In genomic region chr19:2479556-2480194, GRCh38 we compare ENCODE assay signal across 8 cellular contexts. TPM values are rescaled to one million over a fixed set of nuclear protein-coding genes. Genes with fewer than 3 reads are reported as not detected.
DNase-seq lines count a peak whose midpoint lies in the region; ATAC-seq lines count a peak whose summit lies in the region.

No MANE protein-coding gene starts in this region.

- CTCF ChIA-PET in activated naive CD4-positive, alpha-beta T cell treated with anti-CD3 and anti-CD28 coated beads for 36 hours (lab: Charles Lee) = interaction anchor here (0.7 to 1.9 kb wide), 2 partner anchors 100 to 131 kb away, joined by 3 to 8 read pairs; no protein-coding TSS in a partner anchor
- CTCF ChIA-PET in activated CD8-positive, alpha-beta T cell treated with anti-CD3 and anti-CD28 coated beads, Interleukin-2, amount 10 ng/mL, durations not matched to agents 7 days and 5 days (lab: Charles Lee) = interaction anchor here (0.6 to 6.6 kb wide), 5 partner anchors 10 to 157 kb away, joined by 3 to 162 read pairs (median 10); no protein-coding TSS in a partner anchor

- peaks cover 20% of the 10 kb centered on the region for H3K9me3 Mint-ChIP-seq in activated naive CD4-positive, alpha-beta T cell treated with anti-CD3 and anti-CD28 coated beads for 36 hours
- H3K9me3 Mint-ChIP-seq in activated CD8-positive, alpha-beta T cell treated with anti-CD3 and anti-CD28 coated beads, Interleukin-2, amount 10 ng/mL, durations not matched to agents 7 days and 5 days (ENCODE audit: insufficient read depth) = peaks cover 6% of the 10 kb centered on the region

- ATAC-seq in activated CD8-positive, alpha-beta T cell treated with anti-CD3 and anti-CD28 coated beads, Interleukin-2, amount 10 ng/mL, durations not matched to agents 7 days and 5 days = no peak
- ATAC-seq in HG03565 (IDR thresholded peaks at IDR 0.05; ENCODE audit: unreplicated experiment) = no peak
- no peak for ATAC-seq in GM19351 (IDR thresholded peaks at IDR 0.05; ENCODE audit: unreplicated experiment)

- peak overlapping the region; percentile 99 for H3K4me3 Mint-ChIP-seq in activated naive CD4-positive, alpha-beta T cell treated with anti-CD3 and anti-CD28 coated beads for 36 hours
- H3K4me3 Mint-ChIP-seq in activated CD8-positive, alpha-beta T cell treated with anti-CD3 and anti-CD28 coated beads, Interleukin-2, amount 10 ng/mL, durations not matched to agents 7 days and 5 days = peak overlapping the region; percentile 86

- no peaks in the 10 kb centered on the region for H3K27me3 Mint-ChIP-seq in activated naive CD4-positive, alpha-beta T cell treated with anti-CD3 and anti-CD28 coated beads for 36 hours (ENCODE audit: low read depth)
- peaks cover 2% of the 10 kb centered on the region for H3K27me3 Mint-ChIP-seq in activated CD8-positive, alpha-beta T cell treated with anti-CD3 and anti-CD28 coated beads, Interleukin-2, amount 10 ng/mL, durations not matched to agents 7 days and 5 days (ENCODE audit: low read depth)

- DNase-seq in activated naive CD4-positive, alpha-beta T cell treated with anti-CD3 and anti-CD28 coated beads for 36 hours = no peak
- DNase-seq in activated naive CD4-positive, alpha-beta T cell treated with Interleukin-2 at 50 U/mL for 16 hours = no peak
- no peak for DNase-seq in activated CD8-positive, alpha-beta T cell treated with anti-CD3 and anti-CD28 coated beads, Interleukin-2, amount 10 ng/mL, durations not matched to agents 7 days and 5 days
- DNase-seq in iris pigment epithelial cell (ENCODE audit: low read depth) (peak; percentile 51), GM19238 (ENCODE audit: insufficient read length, low spot score) (no peak)

- intact Hi-C loops in activated naive CD4-positive, alpha-beta T cell treated with anti-CD3 and anti-CD28 coated beads for 36 hours (cut with micrococcal nuclease) = loop anchor here (10.0 kb wide), 1 partner anchor 305 kb away; the partner anchor contains the start of genes SGTA and THOP1

- 64% methylated on average over 20 of the region's 20 CpGs for WGBS in thymus

- peaks cover 16% of the 10 kb centered on the region for H3K4me1 ChIP-seq in thymus (ENCODE audit: control insufficient read depth, insufficient read depth, low read length)

- no peak overlapping the region for H3K27ac ChIP-seq in thymus (ENCODE audit: low read depth)

- peaks cover 4% of the 10 kb centered on the region for H3K27me3 ChIP-seq in thymus (ENCODE audit: control insufficient read depth, insufficient read depth)

- peaks cover 3% of the 10 kb centered on the region for H3K9me3 ChIP-seq in thymus (ENCODE audit: control insufficient read depth)

- peaks cover 22% of the 10 kb centered on the region for H3K4me1 Mint-ChIP-seq in activated naive CD4-positive, alpha-beta T cell treated with anti-CD3 and anti-CD28 coated beads for 36 hours (ENCODE audit: low read depth)
- peaks cover 20% of the 10 kb centered on the region for H3K4me1 Mint-ChIP-seq in activated CD8-positive, alpha-beta T cell treated with anti-CD3 and anti-CD28 coated beads, Interleukin-2, amount 10 ng/mL, durations not matched to agents 7 days and 5 days (ENCODE audit: low read depth)

- peaks cover 4% of the 10 kb centered on the region for H3K36me3 ChIP-seq in thymus (ENCODE audit: control insufficient read depth, insufficient read depth)

- peak overlapping the region; percentile 56 for H3K27ac Mint-ChIP-seq in activated naive CD4-positive, alpha-beta T cell treated with anti-CD3 and anti-CD28 coated beads for 36 hours
- peak overlapping the region; percentile 72 for H3K27ac Mint-ChIP-seq in activated CD8-positive, alpha-beta T cell treated with anti-CD3 and anti-CD28 coated beads, Interleukin-2, amount 10 ng/mL, durations not matched to agents 7 days and 5 days

- H3K4me3 ChIP-seq in thymus (ENCODE audit: low read length) = peak overlapping the region; percentile 63

- peaks cover 32% of the 10 kb centered on the region for H3K36me3 Mint-ChIP-seq in activated naive CD4-positive, alpha-beta T cell treated with anti-CD3 and anti-CD28 coated beads for 36 hours (ENCODE audit: low read depth)
- peaks cover 27% of the 10 kb centered on the region for H3K36me3 Mint-ChIP-seq in activated CD8-positive, alpha-beta T cell treated with anti-CD3 and anti-CD28 coated beads, Interleukin-2, amount 10 ng/mL, durations not matched to agents 7 days and 5 days (ENCODE audit: low read depth)

- POLR2A ChIA-PET in activated CD8-positive, alpha-beta T cell treated with anti-CD3 and anti-CD28 coated beads, Interleukin-2, amount 10 ng/mL, durations not matched to agents 7 days and 5 days (lab: Charles Lee) = interaction anchor here (0.8 to 5.3 kb wide), 2 partner anchors 63 to 82 kb away, joined by 3 to 58 read pairs; no protein-coding TSS in a partner anchor

RNA-seq across cellular contexts. Expression of gene GADD45B, which starts 3.7 kb away (rescaled TPM):
- 100 to 1,000 TPM; 107 to 112 TPM for total RNA-seq in activated naive CD4-positive, alpha-beta T cell treated with anti-CD3 and anti-CD28 coated beads for 36 hours
- total RNA-seq in activated CD8-positive, alpha-beta T cell treated with anti-CD3 and anti-CD28 coated beads, Interleukin-2, amount 10 ng/mL, durations not matched to agents 7 days and 5 days = 10 to 100 TPM; 59.2 to 61.4 TPM
- polyA plus RNA-seq in thymus = 161 TPM

RNA-seq across cellular contexts. Expression of gene LMNB2, which starts 22.9 kb away (rescaled TPM):
- 100 to 1,000 TPM in 1 of 2 experiments, 10 to 100 TPM in 1; 97.7 to 101 TPM for total RNA-seq in activated naive CD4-positive, alpha-beta T cell treated with anti-CD3 and anti-CD28 coated beads for 36 hours
- total RNA-seq in activated CD8-positive, alpha-beta T cell treated with anti-CD3 and anti-CD28 coated beads, Interleukin-2, amount 10 ng/mL, durations not matched to agents 7 days and 5 days = 100 to 1,000 TPM; 108 to 119 TPM
- polyA plus RNA-seq in thymus = 13.8 TPM

RNA-seq across cellular contexts. Expression of gene TIMM13, which starts 52.3 kb away (rescaled TPM):
- total RNA-seq in activated naive CD4-positive, alpha-beta T cell treated with anti-CD3 and anti-CD28 coated beads for 36 hours = 10 to 100 TPM; 67.3 to 70.8 TPM
- 10 to 100 TPM; 75.1 to 80.2 TPM for total RNA-seq in activated CD8-positive, alpha-beta T cell treated with anti-CD3 and anti-CD28 coated beads, Interleukin-2, amount 10 ng/mL, durations not matched to agents 7 days and 5 days
- polyA plus RNA-seq in thymus = 56.1 TPM
